In the genomic region with DNA sequence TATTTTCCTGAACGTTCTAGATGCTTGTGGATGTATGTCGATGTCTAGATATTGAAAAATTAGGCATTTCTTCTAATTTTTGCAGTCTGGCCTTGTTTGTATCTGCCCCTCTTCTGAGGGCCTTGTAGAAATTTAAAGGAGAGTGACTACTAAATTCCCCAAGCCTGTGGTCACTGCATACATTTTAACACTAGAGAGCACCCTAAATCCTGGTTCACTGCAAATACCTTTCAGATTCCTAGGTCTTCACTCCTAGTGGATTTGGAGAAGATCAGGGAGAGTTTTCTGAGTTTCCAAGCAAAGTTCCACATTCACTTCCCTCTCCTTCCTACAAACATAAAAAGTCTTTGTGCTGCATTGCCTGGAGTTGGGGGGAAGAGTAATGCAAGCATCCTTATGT, we compare ENCODE assay signal across 31 cellular contexts.
"Had no signal": no experiment of that assay in that cellular context is flagged by ENCODE, and none has a peak within 500 bp of the region (broad histone marks: within the 10 kb centered on the region; RNA-seq: fewer than 3 reads in every experiment).

No MANE protein-coding gene starts in this region.

- H3K9me3 Mint-ChIP-seq: nephron had no signal

- H3K27ac Mint-ChIP-seq: activated CD8-positive, alpha-beta T cell treated with anti-CD3 and anti-CD28 coated beads for 36 hours; activated naive CD4-positive, alpha-beta T cell treated with anti-CD3 and anti-CD28 coated beads, Interleukin-2, amount 50 U/mL, for 24 hours; activated naive CD8-positive, alpha-beta T cell treated with anti-CD3 and anti-CD28 coated beads, Interleukin-2, amount 50 U/mL, for 24 hours; activated T-helper 17 cell treated with anti-CD3 and anti-CD28 coated beads, Interleukin-2, amount 50 U/mL, for 72 hours; nephron had no signal

- ATAC-seq: activated CD8-positive, alpha-beta T cell treated with anti-CD3 and anti-CD28 coated beads for 36 hours; activated naive CD8-positive, alpha-beta T cell treated with anti-CD3 and anti-CD28 coated beads, Interleukin-2, amount 50 U/mL, for 24 hours; activated T-cell treated with anti-CD3 and anti-CD28 coated beads, Interleukin-2, amount 50 U/mL, for 4 hours; activated T-helper 17 cell treated with anti-CD3 and anti-CD28 coated beads, Interleukin-2, amount 50 U/mL, for 72 hours; body of pancreas; mucosa of descending colon; pancreas; sciatic nerve; stimulated activated naive CD8-positive, alpha-beta T cell treated with anti-CD3 and anti-CD28 coated beads, Interleukin-15, Interleukin-2, amounts not matched to agents 100 U/mL and 50 U/mL, for 24 hours had no signal

- H3K9me3 ChIP-seq: body of pancreas, esophagus squamous epithelium, pancreas, prostate gland, testis, transverse colon had no signal

- H3K4me3 Mint-ChIP-seq: activated CD8-positive, alpha-beta T cell treated with anti-CD3 and anti-CD28 coated beads for 36 hours; activated naive CD4-positive, alpha-beta T cell treated with anti-CD3 and anti-CD28 coated beads, Interleukin-2, amount 50 U/mL, for 24 hours; activated naive CD8-positive, alpha-beta T cell treated with anti-CD3 and anti-CD28 coated beads, Interleukin-2, amount 50 U/mL, for 24 hours; activated T-cell treated with anti-CD3 and anti-CD28 coated beads, Interleukin-2, amount 50 U/mL, for 4 hours; activated T-helper 17 cell treated with anti-CD3 and anti-CD28 coated beads, Interleukin-2, amount 50 U/mL, for 72 hours; nephron had no signal

- H3K27ac ChIP-seq: body of pancreas, epithelial cell of prostate, esophagus squamous epithelium, left ventricle myocardium inferior, neutrophil, pancreas, prostate gland, skin epidermis, testis, transverse colon had no signal

- H3K4me3 ChIP-seq: body of pancreas, esophagus squamous epithelium, left ventricle myocardium inferior, lung, mucosa of descending colon, pancreas, prostate gland, skin epidermis, testis, transverse colon had no signal

- DNase-seq: activated CD4-positive, alpha-beta T cell treated with anti-CD3 and anti-CD28 coated beads for 1 hour; activated CD4-positive, alpha-beta T cell treated with anti-CD3 and anti-CD28 coated beads, Interleukin-2, amount 50 U/mL, for 1 hour; activated CD8-positive, alpha-beta T cell treated with anti-CD3 and anti-CD28 coated beads for 36 hours; activated gamma-delta T cell treated with Interleukin-2 at 50 U/mL for 16 hours; activated naive CD8-positive, alpha-beta T cell treated with anti-CD3 and anti-CD28 coated beads, Interleukin-2, amount 50 U/mL, for 24 hours; activated T-cell treated with anti-CD3 and anti-CD28 coated beads, Interleukin-2, amount 50 U/mL, for 4 hours; aorta; body of pancreas; dermis blood vessel endothelial cell; effector CD4-positive, alpha-beta T cell; esophagus squamous epithelium; foreskin melanocyte; islet precursor cell; left ventricle myocardium inferior; mucosa of descending colon; pancreas; retina; stimulated activated CD4-positive, alpha-beta T cell treated with anti-CD3 and anti-CD28 coated beads, Interleukin-12 subunit alpha, Interleukin-12 subunit beta, amount 100 ng/mL, for 4 hours; stimulated activated CD4-positive, alpha-beta T cell treated with anti-CD3 and anti-CD28 coated beads, Interleukin-4, amount 100 ng/mL, for 1 hour; stimulated activated naive CD8-positive, alpha-beta T cell treated with anti-CD3 and anti-CD28 coated beads, Interleukin-15, Interleukin-2, amounts not matched to agents 100 U/mL and 50 U/mL, for 24 hours; testis; transverse colon had no signal

- H3K27me3 ChIP-seq: body of pancreas, esophagus squamous epithelium, neutrophil, pancreas, testis, transverse colon had no signal

- H3K4me1 Mint-ChIP-seq: activated naive CD4-positive, alpha-beta T cell treated with anti-CD3 and anti-CD28 coated beads, Interleukin-2, amount 50 U/mL, for 24 hours; activated naive CD8-positive, alpha-beta T cell treated with anti-CD3 and anti-CD28 coated beads, Interleukin-2, amount 50 U/mL, for 24 hours; activated T-helper 17 cell treated with anti-CD3 and anti-CD28 coated beads, Interleukin-2, amount 50 U/mL, for 72 hours; nephron had no signal

- H3K4me1 ChIP-seq: body of pancreas, esophagus squamous epithelium, left ventricle myocardium inferior, pancreas, prostate gland, testis, transverse colon had no signal

- H3K36me3 Mint-ChIP-seq: activated naive CD4-positive, alpha-beta T cell treated with anti-CD3 and anti-CD28 coated beads, Interleukin-2, amount 50 U/mL, for 24 hours had no signal

- H3K36me3 ChIP-seq: esophagus squamous epithelium, left ventricle myocardium inferior, neutrophil, pancreas, prostate gland, transverse colon had no signal

- H3K27me3 Mint-ChIP-seq: activated CD8-positive, alpha-beta T cell treated with anti-CD3 and anti-CD28 coated beads for 36 hours; activated naive CD4-positive, alpha-beta T cell treated with anti-CD3 and anti-CD28 coated beads, Interleukin-2, amount 50 U/mL, for 24 hours; activated naive CD8-positive, alpha-beta T cell treated with anti-CD3 and anti-CD28 coated beads, Interleukin-2, amount 50 U/mL, for 24 hours; activated T-helper 17 cell treated with anti-CD3 and anti-CD28 coated beads, Interleukin-2, amount 50 U/mL, for 72 hours had no signal
